22 cellular contexts compared by ENCODE assay signal in the genomic region with DNA sequence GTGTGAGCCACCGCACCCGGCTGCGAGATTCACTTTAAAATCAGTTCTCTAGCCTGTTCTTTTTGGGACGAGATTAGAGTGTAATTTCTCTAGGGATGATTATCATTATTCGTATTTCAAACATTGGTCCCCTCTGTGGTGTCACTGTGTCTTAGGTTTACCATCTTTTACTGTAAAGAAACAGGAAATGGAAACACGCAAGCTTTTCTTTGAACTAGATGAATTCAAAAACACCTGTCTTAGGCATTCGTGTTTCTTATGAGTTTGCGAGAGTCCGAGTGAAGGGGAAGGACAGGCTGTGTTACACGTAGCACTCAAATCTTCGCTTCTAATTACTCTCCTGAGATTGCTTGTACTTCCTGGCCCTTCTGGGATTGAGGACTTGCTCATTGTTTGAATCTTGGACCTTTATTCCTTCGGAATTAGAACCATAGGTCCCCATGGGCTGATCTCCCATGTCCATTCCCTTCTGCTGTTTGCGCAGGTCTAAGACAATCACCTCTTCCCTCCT.
DNase-seq lines count a peak whose midpoint lies in the region; ATAC-seq and TF ChIP-seq lines count a peak whose summit lies in the region.
"Had no signal": no experiment of that assay in that cellular context is flagged by ENCODE, and none has a peak within 500 bp of the region (broad histone marks: within the 10 kb centered on the region; RNA-seq: fewer than 3 reads in every experiment).

No MANE protein-coding gene starts in this region.

- DNase-seq in heart left ventricle, result no peak
- no peak for DNase-seq in left cardiac atrium
- DNase-seq in GM23338 (ENCODE audit: low spot score), result no peak
- no peak for DNase-seq in activated T-helper 1 cell treated with anti-CD3 and anti-CD28 coated beads, Interleukin-12 subunit alpha, Interleukin-12 subunit beta, Interleukin-2, Interleukin-4 antibody, amounts not matched to agents 30 ng/mL and 10 ng/mL and 1 ng/mL, durations not matched to agents 14 hours and 24 hours and 36 hours (ENCODE audit: low spot score)
- no peak for DNase-seq in gastrocnemius medialis
- no peak for DNase-seq in Karpas-422
- DNase-seq: DND-41, KBM-7, NCI-H1092, NCI-H1436, NCI-H1930, NCI-H2227 treated with DMSO at 0.1 percent for 48 hours, NCI-H510A, NCI-H748 treated with DMSO at 0.1 percent for 48 hours, PC-9 had no signal

- H3K27me3 Mint-ChIP-seq in GM23338 (ENCODE audit: insufficient read depth, low read depth, poor library complexity), result no peaks in the 10 kb centered on the region
- H3K27me3 Mint-ChIP-seq in activated T-helper 1 cell treated with anti-CD3 and anti-CD28 coated beads, Interleukin-12 subunit alpha, Interleukin-12 subunit beta, Interleukin-2, Interleukin-4 antibody, amounts not matched to agents 30 ng/mL and 10 ng/mL and 1 ng/mL, durations not matched to agents 14 hours and 24 hours and 36 hours (ENCODE audit: insufficient read depth), result no peaks in the 10 kb centered on the region
- H3K27me3 Mint-ChIP-seq: B cell had no signal

- H3K4me2 ChIP-seq in GM23338, result no peak overlapping the region
- no peak overlapping the region for H3K4me2 ChIP-seq in Karpas-422 (ENCODE audit: low read depth, low read length, poor library complexity, severe bottlenecking)
- H3K4me2 ChIP-seq: A549, PC-9 had no signal

- H3F3A ChIP-seq in GM23338 (replicated peaks; ENCODE audit: low read depth), result no peaks in the 10 kb centered on the region

- intact Hi-C loops in heart left ventricle (cut with DNase I), result no loop called here
- intact Hi-C loops in left cardiac atrium (cut with DNase I), result no loop called here
- intact Hi-C loops in activated T-helper 1 cell treated with anti-CD3 and anti-CD28 coated beads, Interleukin-12 subunit alpha, Interleukin-12 subunit beta, Interleukin-2, Interleukin-4 antibody, amounts not matched to agents 30 ng/mL and 10 ng/mL and 1 ng/mL, durations not matched to agents 14 hours and 24 hours and 36 hours (cut with micrococcal nuclease), result loop anchor here (10.0 kb wide), 1 partner anchor 165 kb away; no protein-coding TSS in a partner anchor
- intact Hi-C loops in gastrocnemius medialis (cut with DNase I; ENCODE audit: low total_unique reads), result no loop called here

- no peak overlapping the region for H3K27ac Mint-ChIP-seq in GM23338
- H3K27ac Mint-ChIP-seq in activated T-helper 1 cell treated with anti-CD3 and anti-CD28 coated beads, Interleukin-12 subunit alpha, Interleukin-12 subunit beta, Interleukin-2, Interleukin-4 antibody, amounts not matched to agents 30 ng/mL and 10 ng/mL and 1 ng/mL, durations not matched to agents 14 hours and 24 hours and 36 hours, result peak overlapping the region; percentile 26
- H3K27ac Mint-ChIP-seq: B cell had no signal

- no peaks in the 10 kb centered on the region for H3K27me3 ChIP-seq in heart left ventricle
- H3K27me3 ChIP-seq in GM23338 (ENCODE audit: insufficient read depth), result no peaks in the 10 kb centered on the region
- no peaks in the 10 kb centered on the region for H3K27me3 ChIP-seq in gastrocnemius medialis
- no peaks in the 10 kb centered on the region for H3K27me3 ChIP-seq in Karpas-422 (ENCODE audit: low read length)

- no peaks in the 10 kb centered on the region for H4K20me1 ChIP-seq in GM23338 (replicated peaks; ENCODE audit: insufficient read depth)
- H4K20me1 ChIP-seq in Karpas-422 (ENCODE audit: insufficient read depth, low read depth, low read length), result no peaks in the 10 kb centered on the region

- peak overlapping the region in 4 of 12 donors; percentile 3 to 15 (median 12) for H3K4me3 ChIP-seq in heart left ventricle
- no peak overlapping the region for H3K4me3 ChIP-seq in GM23338
- peak overlapping the region in 1 of 4 donors; percentile 3 for H3K4me3 ChIP-seq in gastrocnemius medialis
- no peak overlapping the region for H3K4me3 ChIP-seq in Karpas-422 (ENCODE audit: low read length)
- H3K4me3 ChIP-seq: A549, GM12878, HAP-1, PC-9 had no signal

- H2AFZ ChIP-seq in GM23338, result no peak overlapping the region
- no peak overlapping the region for H2AFZ ChIP-seq in Karpas-422 (ENCODE audit: low read length)
- H2AFZ ChIP-seq: PC-9 had no signal

- H3K79me2 ChIP-seq in GM23338 (replicated peaks; ENCODE audit: insufficient read depth) (peaks cover 44% of the 10 kb centered on the region), Karpas-422 (ENCODE audit: low read length) (no peaks in the 10 kb centered on the region)

- H3K27ac ChIP-seq in heart left ventricle (peak overlapping the region in 11 of 12 donors; percentile 19 to 78 (median 51)), GM23338 (ENCODE audit: low read depth) (peak overlapping the region; percentile 77; the same call in 1 of the 2 replicates), gastrocnemius medialis (peak overlapping the region in 3 of 4 donors; percentile 58 to 62 (median 59)), Karpas-422 (ENCODE audit: low read length) (no peak overlapping the region)
- H3K27ac ChIP-seq: A549, PC-9, RWPE1 had no signal

- H3K4me1 ChIP-seq in heart left ventricle, result peaks cover 0 to 71% (median 40%) of the 10 kb centered on the region in 12 donors
- H3K4me1 ChIP-seq in GM23338 (ENCODE audit: insufficient read depth), result peaks cover 43% of the 10 kb centered on the region
- peaks cover 28 to 51% of the 10 kb centered on the region in 2 donors for H3K4me1 ChIP-seq in gastrocnemius medialis
- H3K4me1 ChIP-seq in Karpas-422 (ENCODE audit: low read length), result no peaks in the 10 kb centered on the region; the same call in 1 of the 2 replicates
- H3K4me1 ChIP-seq: HAP-1 had no signal

- H3K9ac ChIP-seq in Karpas-422 (ENCODE audit: low read length), result no peak overlapping the region

- in situ Hi-C loops in gastrocnemius medialis (cut with MboI; ENCODE audit: low sequenced_read_pairs in 4 of 4), result no loop called here

- H3K9me2 ChIP-seq in GM23338 (ENCODE audit: insufficient read depth) (no peaks in the 10 kb centered on the region), Karpas-422 (replicated peaks; ENCODE audit: insufficient read depth, low read length) (no peaks in the 10 kb centered on the region)

- TF ChIP-seq POLR2A in heart left ventricle (IDR thresholded peaks at IDR 0.05) (no peak), gastrocnemius medialis (IDR thresholded peaks at IDR 0.05) (no peak)

- no peaks in the 10 kb centered on the region for H3K36me3 ChIP-seq in heart left ventricle
- H3K36me3 ChIP-seq in GM23338 (ENCODE audit: insufficient read depth), result no peaks in the 10 kb centered on the region
- H3K36me3 ChIP-seq in gastrocnemius medialis, result no peaks in the 10 kb centered on the region
- H3K36me3 ChIP-seq in Karpas-422 (ENCODE audit: insufficient read depth, low read length), result no peaks in the 10 kb centered on the region
- H3K36me3 ChIP-seq: HAP-1 had no signal

- H3K9me3 Mint-ChIP-seq in GM23338, result no peaks in the 10 kb centered on the region; the same call in 2 of the 3 replicates
- peaks cover 6% of the 10 kb centered on the region for H3K9me3 Mint-ChIP-seq in activated T-helper 1 cell treated with anti-CD3 and anti-CD28 coated beads, Interleukin-12 subunit alpha, Interleukin-12 subunit beta, Interleukin-2, Interleukin-4 antibody, amounts not matched to agents 30 ng/mL and 10 ng/mL and 1 ng/mL, durations not matched to agents 14 hours and 24 hours and 36 hours
- H3K9me3 Mint-ChIP-seq: CD14-positive monocyte had no signal

- 67 to 71% (median 69%) methylated on average over 13 of the region's 13 CpGs for WGBS in heart left ventricle, 4 donors

- H3K4me1 Mint-ChIP-seq in GM23338, result peaks cover 34% of the 10 kb centered on the region
- peaks cover 17% of the 10 kb centered on the region for H3K4me1 Mint-ChIP-seq in activated T-helper 1 cell treated with anti-CD3 and anti-CD28 coated beads, Interleukin-12 subunit alpha, Interleukin-12 subunit beta, Interleukin-2, Interleukin-4 antibody, amounts not matched to agents 30 ng/mL and 10 ng/mL and 1 ng/mL, durations not matched to agents 14 hours and 24 hours and 36 hours (ENCODE audit: low read depth)
- H3K4me1 Mint-ChIP-seq: B cell had no signal

- H3K4me3 Mint-ChIP-seq in GM23338, result no peak overlapping the region
- H3K4me3 Mint-ChIP-seq in activated T-helper 1 cell treated with anti-CD3 and anti-CD28 coated beads, Interleukin-12 subunit alpha, Interleukin-12 subunit beta, Interleukin-2, Interleukin-4 antibody, amounts not matched to agents 30 ng/mL and 10 ng/mL and 1 ng/mL, durations not matched to agents 14 hours and 24 hours and 36 hours, result no peak overlapping the region
- H3K4me3 Mint-ChIP-seq: B cell, CD14-positive monocyte had no signal

- ATAC-seq in heart left ventricle, result peak in 2 of 4 donors; percentile 54 to 77
- no peak for ATAC-seq in left cardiac atrium
- no peak for ATAC-seq in GM23338
- ATAC-seq in gastrocnemius medialis, result peak in 1 of 2 donors; percentile 37
- no peak for ATAC-seq in HG03342 (IDR thresholded peaks at IDR 0.05; ENCODE audit: unreplicated experiment)
- ATAC-seq: A549, GM12878 had no signal

- H3K36me3 Mint-ChIP-seq in GM23338 (ENCODE audit: low read depth), result peaks cover 7% of the 10 kb centered on the region
- peaks cover 6% of the 10 kb centered on the region for H3K36me3 Mint-ChIP-seq in activated T-helper 1 cell treated with anti-CD3 and anti-CD28 coated beads, Interleukin-12 subunit alpha, Interleukin-12 subunit beta, Interleukin-2, Interleukin-4 antibody, amounts not matched to agents 30 ng/mL and 10 ng/mL and 1 ng/mL, durations not matched to agents 14 hours and 24 hours and 36 hours (ENCODE audit: low read depth)

- TF ChIP-seq CTCF in heart left ventricle (IDR thresholded peaks at IDR 0.05) (no peak), GM23338 (conservative IDR thresholded peaks at IDR 0.05; ENCODE audit: low read depth in 2 of 2) (no peak), gastrocnemius medialis (IDR thresholded peaks at IDR 0.05 in 4 of 5, conservative IDR thresholded peaks at IDR 0.05 in 1 of 5) (no peak)

- H3K9me3 ChIP-seq in heart left ventricle (no peaks in the 10 kb centered on the region), gastrocnemius medialis (no peaks in the 10 kb centered on the region), Karpas-422 (ENCODE audit: low read length) (no peaks in the 10 kb centered on the region)
- H3K9me3 ChIP-seq: A549, HAP-1 had no signal
